In genomic region chr19:48749571-48750198, GRCh38 we compare ENCODE assay signal across 1 cellular context.
TF ChIP-seq lines count a peak whose summit lies in the region.

No MANE protein-coding gene starts in this region.

TF ChIP-seq in endothelial cell of umbilical vein, 7 proteins besides CTCF, POLR2A, EP300 and RAD21 (continued from another document):
- TF ChIP-seq POLR2AphosphoS5 (IDR thresholded peaks at IDR 0.05; ENCODE audit: insufficient read depth, low read depth, low read length) (no peak), FOS (IDR thresholded peaks at IDR 0.05; ENCODE audit: borderline replicate concordance, insufficient read depth, low read length) (no peak), JUN (IDR thresholded peaks at IDR 0.05; ENCODE audit: borderline replicate concordance, insufficient read depth, insufficient read length, low read depth) (no peak), GATA2 (IDR thresholded peaks at IDR 0.05; ENCODE audit: insufficient read depth, insufficient read length, low read depth, low read length) (no peak)
